1 cellular context compared by ENCODE assay signal in genomic region chr10:119872860-119873671, GRCh38.
TF ChIP-seq lines count a peak whose summit lies in the region.

No MANE protein-coding gene starts in this region.

TF ChIP-seq in HepG2, 621 proteins besides CTCF, POLR2A, EP300 and RAD21 (continued from another document and continues in another):
- TF ChIP-seq TFDP1 (CRISPR knock-in tag; IDR thresholded peaks at IDR 0.05; ENCODE audit: borderline replicate concordance): peak; percentile 95
- TF ChIP-seq ZNF580 (CRISPR knock-in tag; IDR thresholded peaks at IDR 0.05; ENCODE audit: borderline replicate concordance, low read depth): peak; percentile 33; the same call in 1 of the 2 replicates
- no peak for TF ChIP-seq ZBTB42 (CRISPR knock-in tag; IDR thresholded peaks at IDR 0.05)
- TF ChIP-seq U2AF1 (optimal IDR thresholded peaks at IDR 0.05; ENCODE audit: low read depth, low read length): no peak
- no peak for TF ChIP-seq IRX3 (CRISPR knock-in tag; IDR thresholded peaks at IDR 0.05; ENCODE audit: borderline replicate concordance, low read depth)
- TF ChIP-seq SCMH1 (CRISPR knock-in tag; IDR thresholded peaks at IDR 0.05; ENCODE audit: borderline replicate concordance): no peak
- peak; percentile 100 for TF ChIP-seq MAFF (IDR thresholded peaks at IDR 0.05; ENCODE audit: low read depth, low read length)
- no peak for TF ChIP-seq USF2 (IDR thresholded peaks at IDR 0.05; ENCODE audit: low read depth, low read length)
- TF ChIP-seq USF2 (CRISPR knock-in tag; IDR thresholded peaks at IDR 0.05; ENCODE audit: borderline replicate concordance): no peak; the same call in 1 of the 2 replicates
- no peak for TF ChIP-seq ZNF773 (CRISPR knock-in tag; IDR thresholded peaks at IDR 0.05; ENCODE audit: borderline replicate concordance)
- TF ChIP-seq NR0B2 (CRISPR knock-in tag; IDR thresholded peaks at IDR 0.05): no peak; the same call in 1 of the 2 replicates
- no peak for TF ChIP-seq ZNF138 (CRISPR knock-in tag; IDR thresholded peaks at IDR 0.05; ENCODE audit: low read depth)
- no peak for TF ChIP-seq FUBP1 (CRISPR knock-in tag; IDR thresholded peaks at IDR 0.05; ENCODE audit: borderline replicate concordance)
- TF ChIP-seq THRA (CRISPR knock-in tag; IDR thresholded peaks at IDR 0.05; ENCODE audit: borderline replicate concordance): peak; percentile 29; the same call in 1 of the 2 replicates
- TF ChIP-seq ZNF432 (CRISPR knock-in tag; IDR thresholded peaks at IDR 0.05; ENCODE audit: borderline replicate concordance): no peak
- no peak for TF ChIP-seq ARID3A (IDR thresholded peaks at IDR 0.05; ENCODE audit: low read depth, low read length)
- TF ChIP-seq ZMYM2 (CRISPR knock-in tag; IDR thresholded peaks at IDR 0.05): no peak
- TF ChIP-seq ZNF318 (CRISPR knock-in tag; IDR thresholded peaks at IDR 0.05): 0 out of 2 replicates have a peak, but pooled peaks have one; percentile 59
- no peak for TF ChIP-seq CREB3 (CRISPR knock-in tag; IDR thresholded peaks at IDR 0.05)
- TF ChIP-seq CBX1 (IDR thresholded peaks at IDR 0.05; ENCODE audit: low read depth): peak; percentile 31
- 0 out of 2 replicates have a peak, but pooled peaks have one; percentile 16 for TF ChIP-seq FOXK1 (CRISPR knock-in tag; IDR thresholded peaks at IDR 0.05; ENCODE audit: borderline replicate concordance, low read depth)
- TF ChIP-seq GABPB1 (CRISPR knock-in tag; IDR thresholded peaks at IDR 0.05): peak; percentile 80
- no peak for TF ChIP-seq TSC22D2 (CRISPR knock-in tag; IDR thresholded peaks at IDR 0.05; ENCODE audit: borderline replicate concordance)
- no peak for TF ChIP-seq NFAT5 (CRISPR knock-in tag; IDR thresholded peaks at IDR 0.05)
- TF ChIP-seq DMAP1 (CRISPR knock-in tag; IDR thresholded peaks at IDR 0.05): peak; percentile 42
- TF ChIP-seq SRY (CRISPR knock-in tag; IDR thresholded peaks at IDR 0.05): peak; percentile 82; the same call in 1 of the 2 replicates
- no peak; the same call in 1 of the 2 replicates for TF ChIP-seq ZNF772 (CRISPR knock-in tag; IDR thresholded peaks at IDR 0.05)
